In the genomic region with DNA sequence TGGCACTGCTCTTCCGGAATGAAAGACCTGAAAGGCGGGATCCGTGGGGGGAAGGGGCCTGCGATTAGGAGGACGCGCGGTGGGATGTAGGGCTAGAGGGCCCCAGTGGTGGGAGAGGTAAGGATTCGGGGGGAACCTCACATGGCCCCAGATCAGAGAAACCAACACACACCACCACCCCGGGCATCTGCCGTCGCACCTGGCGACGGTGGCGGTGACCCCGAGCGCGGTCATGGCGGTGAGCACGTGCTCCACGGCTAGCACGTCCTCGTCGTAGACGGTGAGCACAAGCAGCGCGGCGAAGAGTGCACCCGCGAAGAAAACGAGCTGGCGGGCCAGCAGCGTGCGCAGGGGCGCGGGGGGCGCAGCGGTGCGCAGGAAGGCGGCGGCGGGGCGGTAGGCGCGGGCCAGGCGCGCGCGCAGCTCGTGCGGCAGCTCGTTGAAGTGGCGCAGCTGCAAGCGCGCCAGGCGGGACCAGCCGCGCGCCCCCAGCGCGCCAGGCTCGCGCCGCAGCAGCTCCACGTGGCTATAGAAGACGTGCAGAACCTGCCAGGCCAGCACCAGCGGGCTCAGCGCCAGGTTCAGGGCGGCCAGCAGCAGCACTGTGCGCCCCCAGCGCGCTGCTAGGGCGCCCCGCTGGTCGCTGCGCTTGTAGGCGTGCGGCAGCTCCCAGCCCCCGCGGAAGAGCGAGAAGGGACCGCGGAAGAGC, we compare ENCODE assay signal across 8 cellular contexts. TPM values are rescaled to one million over a fixed set of nuclear protein-coding genes. Genes with fewer than 3 reads are reported as not detected.
DNase-seq lines count a peak whose midpoint lies in the region; ATAC-seq and TF ChIP-seq lines count a peak whose summit lies in the region.

No MANE protein-coding gene starts in this region.

- H3K4me1 Mint-ChIP-seq in immature natural killer cell, result peaks cover 40 to 47% of the 10 kb centered on the region in 2 donors

- H3K36me3 ChIP-seq in stomach, result no peaks in the 10 kb centered on the region

- H3K27ac ChIP-seq in stomach, result no peak overlapping the region

- H3K9me3 Mint-ChIP-seq in activated naive CD4-positive, alpha-beta T cell treated with anti-CD3 and anti-CD28 coated beads, Interleukin-2, amount 50 U/mL, for 72 hours, result no peaks in the 10 kb centered on the region
- H3K9me3 Mint-ChIP-seq in immature natural killer cell, result peaks cover 0 to 1% (median 0%) of the 10 kb centered on the region in 6 donors

- TF ChIP-seq CTCF in stomach (IDR thresholded peaks at IDR 0.05), result peak in 1 of 7 experiments; percentile 18

- peak overlapping the region; percentile 76 to 88 for H3K27ac Mint-ChIP-seq in activated naive CD4-positive, alpha-beta T cell treated with anti-CD3 and anti-CD28 coated beads, Interleukin-2, amount 50 U/mL, for 72 hours
- H3K27ac Mint-ChIP-seq in immature natural killer cell, result peak overlapping the region in 5 of 6 donors; percentile 39 to 86 (median 82)

- peaks cover 0 to 85% (median 36%) of the 10 kb centered on the region in 3 donors for H3K27me3 ChIP-seq in stomach

- no peak for TF ChIP-seq POLR2A in stomach (IDR thresholded peaks at IDR 0.05)

- intact Hi-C loops in stomach (cut with DNase I; ENCODE audit: low total_unique reads), result no loop called here

- no peaks in the 10 kb centered on the region for H3K9me3 ChIP-seq in stomach

- peak overlapping the region; percentile 20 to 41 (median 33) for H3K4me3 ChIP-seq in stomach

- 1 to 4% (median 2%) methylated on average over 22 to 82 of the region's 82 CpGs for WGBS in stomach, 5 donors

- H3K4me1 ChIP-seq in stomach, result peaks cover 25 to 29% (median 26%) of the 10 kb centered on the region in 4 donors

- no peak for TF ChIP-seq EP300 in stomach (IDR thresholded peaks at IDR 0.05)

- peak; percentile 10 to 64 for ATAC-seq in activated naive CD4-positive, alpha-beta T cell treated with anti-CD3 and anti-CD28 coated beads, Interleukin-2, amount 50 U/mL, for 72 hours
- no peak for ATAC-seq in HG03097 (IDR thresholded peaks at IDR 0.05; ENCODE audit: low FRiP score, unreplicated experiment)

- DNase-seq in DMS114 treated with DMSO at 0.1 percent for 48 hours (lab: John Stamatoyannopoulos, UW; ENCODE audit: unreplicated experiment), result peak; percentile 23
- peak; percentile 42 for DNase-seq in NCI-H146 treated with DMSO at 0.1 percent for 48 hours (lab: John Stamatoyannopoulos, UW; ENCODE audit: unreplicated experiment)
- DNase-seq in activated naive CD4-positive, alpha-beta T cell treated with anti-CD3 and anti-CD28 coated beads, Interleukin-2, amount 50 U/mL, for 72 hours (ENCODE audit: low spot score in 2 of 2), result peak in 1 of 2 donors; percentile 43
- DNase-seq in immature natural killer cell, result peak in 2 of 3 donors; percentile 50 to 52
- DNase-seq in stomach, result peak; percentile 43
- DNase-seq in NCI-H2107 (lab: John Stamatoyannopoulos, UW), result no peak
- no peak for DNase-seq in medulla oblongata (ENCODE audit: extremely low spot score)

- H3K27me3 Mint-ChIP-seq in immature natural killer cell (ENCODE audit: low read depth in 3 of 3), result peaks cover 23 to 33% (median 27%) of the 10 kb centered on the region in 3 donors

- H3K36me3 Mint-ChIP-seq in activated naive CD4-positive, alpha-beta T cell treated with anti-CD3 and anti-CD28 coated beads, Interleukin-2, amount 50 U/mL, for 72 hours, result peaks cover 4 to 20% of the 10 kb centered on the region in 2 donors
- no peaks in the 10 kb centered on the region for H3K36me3 Mint-ChIP-seq in immature natural killer cell

- H3K4me3 Mint-ChIP-seq in immature natural killer cell, result peak overlapping the region; percentile 74 to 85 (median 84)

RNA-seq across cellular contexts. Expression of a gene that starts 5.7 kb away (rescaled TPM):
- total RNA-seq in activated naive CD4-positive, alpha-beta T cell treated with anti-CD3 and anti-CD28 coated beads, Interleukin-2, amount 50 U/mL, for 72 hours, result 10 to 100 TPM in 1 of 2 donors, 1 to 10 TPM in 1; 1.1 to 14.9 TPM
- polyA plus RNA-seq in immature natural killer cell (1 to 10 TPM in 2 of 3 donors, not detected in 1; 1.9 to 5.7 TPM), stomach (10 to 100 TPM in 1 of 3 donors, under 1 TPM in 1, not detected in 1; 0.31 to 17.1 TPM)
- total RNA-seq in stomach, result 10 to 100 TPM in 1 of 5 donors, under 1 TPM in 1, not detected in 3; 0.55 to 33.0 TPM

RNA-seq across cellular contexts. Expression of a gene that starts 9.7 kb away (rescaled TPM):
- 10 to 100 TPM; 42.6 to 78.3 TPM for total RNA-seq in activated naive CD4-positive, alpha-beta T cell treated with anti-CD3 and anti-CD28 coated beads, Interleukin-2, amount 50 U/mL, for 72 hours
- 10 to 100 TPM; 17.6 to 26.5 (median 23.3) TPM for polyA plus RNA-seq in immature natural killer cell
- 10 to 100 TPM; 14.1 to 57.2 (median 33.9) TPM for total RNA-seq in stomach
- 10 to 100 TPM in 1 of 3 donors, 1 to 10 TPM in 2; 9.5 to 19.1 (median 10.0) TPM for polyA plus RNA-seq in stomach

RNA-seq across cellular contexts. Expression of a gene that starts 27.8 kb away (rescaled TPM):
- 10 to 100 TPM in 1 of 2 donors, 1 to 10 TPM in 1; 1.8 to 12.7 TPM for total RNA-seq in activated naive CD4-positive, alpha-beta T cell treated with anti-CD3 and anti-CD28 coated beads, Interleukin-2, amount 50 U/mL, for 72 hours
- polyA plus RNA-seq in immature natural killer cell (1 to 10 TPM in 2 of 3 donors, under 1 TPM in 1; 0.21 to 4.9 (median 2.4) TPM), stomach (1 to 10 TPM; 2.5 to 5.3 (median 4.4) TPM)
- 10 to 100 TPM in 3 of 5 donors, 1 to 10 TPM in 2; 6.2 to 45.1 (median 27.7) TPM for total RNA-seq in stomach

RNA-seq across cellular contexts. Expression of a gene that starts 29.8 kb away (rescaled TPM):
- 10 to 100 TPM in 1 of 2 donors, 1 to 10 TPM in 1; 7.6 to 19.7 TPM for total RNA-seq in activated naive CD4-positive, alpha-beta T cell treated with anti-CD3 and anti-CD28 coated beads, Interleukin-2, amount 50 U/mL, for 72 hours
- polyA plus RNA-seq in immature natural killer cell (not detected), stomach (1 to 10 TPM; 2.7 to 4.7 (median 3.7) TPM)
- total RNA-seq in stomach, result 10 to 100 TPM in 2 of 5 donors, under 1 TPM in 3; 0.29 to 25.9 (median 0.43) TPM

RNA-seq across cellular contexts. Expression of a gene that starts 39.1 kb away (rescaled TPM):
- 10 to 100 TPM; 13.0 to 19.4 TPM for total RNA-seq in activated naive CD4-positive, alpha-beta T cell treated with anti-CD3 and anti-CD28 coated beads, Interleukin-2, amount 50 U/mL, for 72 hours
- polyA plus RNA-seq in immature natural killer cell (10 to 100 TPM; 15.6 to 18.9 (median 17.9) TPM), stomach (10 to 100 TPM in 2 of 3 donors, 1 to 10 TPM in 1; 8.3 to 13.3 (median 11.8) TPM)
- 10 to 100 TPM in 2 of 5 donors, 1 to 10 TPM in 1, under 1 TPM in 1, not detected in 1; 0.87 to 46.1 (median 11.0) TPM for total RNA-seq in stomach

Comparison
In these comparisons a context has a peak if more than half of its experiments do, and no peak if none do; other contexts are left out.
1. DNase-seq: peak in DMS114 treated with DMSO at 0.1 percent for 48 hours (single experiment), NCI-H146 treated with DMSO at 0.1 percent for 48 hours (single experiment), immature natural killer cell (2 of 3) and stomach (single experiment); none in NCI-H2107 (single experiment) and medulla oblongata (single experiment).